18 cellular contexts compared by ENCODE assay signal in the genomic region with DNA sequence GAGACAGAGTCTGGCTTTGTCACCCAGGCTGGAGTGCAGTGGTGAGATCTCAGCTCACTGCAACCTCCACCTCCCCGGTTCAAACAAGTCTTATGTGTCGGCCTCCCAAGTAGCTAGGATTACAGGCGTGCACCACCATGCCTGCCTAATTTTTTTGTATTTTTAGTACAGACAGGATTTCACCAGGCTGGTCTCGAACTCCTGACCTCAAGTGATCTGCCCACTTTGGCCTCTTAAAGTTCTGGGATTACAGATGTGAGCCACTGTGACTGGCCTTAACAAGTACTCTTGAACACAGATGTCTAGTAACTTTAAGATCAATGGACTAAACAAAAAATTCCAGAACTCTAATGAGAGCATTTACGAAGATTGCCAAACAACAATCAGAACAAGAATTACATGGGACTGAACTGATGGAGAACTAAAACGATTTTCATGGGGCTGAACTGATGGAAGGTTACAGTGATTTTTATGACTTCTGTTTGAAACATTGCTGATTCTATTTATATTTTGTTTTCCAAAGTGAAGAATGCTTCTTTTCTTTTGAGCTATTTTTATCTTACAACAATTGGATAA. TPM values are rescaled to one million over a fixed set of nuclear protein-coding genes. Genes with fewer than 3 reads are reported as not detected.
DNase-seq lines count a peak whose midpoint lies in the region; ATAC-seq and TF ChIP-seq lines count a peak whose summit lies in the region.
"Had no signal": no experiment of that assay in that cellular context is flagged by ENCODE, and none has a peak within 500 bp of the region (broad histone marks: within the 10 kb centered on the region; RNA-seq: fewer than 3 reads in every experiment).

No MANE protein-coding gene starts in this region.

- no peak overlapping the region for H4K8ac ChIP-seq in H9 (replicated peaks; ENCODE audit: insufficient read length, low read depth, low read length)

- DNase-seq in H9 (no peak), hepatocyte (ENCODE audit: low spot score) (no peak), smooth muscle cell (lab: John Stamatoyannopoulos, UW; ENCODE audit: unreplicated experiment) (no peak), NCI-H2029 (lab: John Stamatoyannopoulos, UW) (no peak)
- no peak for DNase-seq in activated naive CD4-positive, alpha-beta T cell treated with Interleukin-2 at 50 U/mL for 16 hours
- DNase-seq: activated CD8-positive, alpha-beta T cell treated with anti-CD3 and anti-CD28 coated beads, Interleukin-2, amount 10 ng/mL, durations not matched to agents 7 days and 5 days; activated T-cell treated with anti-CD3 and anti-CD28 coated beads, Interleukin-2, amount 50 U/mL, for 48 hours; NCI-H1105 treated with DMSO at 0.1 percent for 48 hours; NCI-H748 treated with DMSO at 0.1 percent for 48 hours; nucleus accumbens; OCI-M1; right cardiac atrium had no signal

- H3K27ac ChIP-seq in H9 (ENCODE audit: insufficient read length, low read depth, low read length): no peak overlapping the region
- H3K27ac ChIP-seq in VCaP: peak overlapping the region; percentile 59
- H3K27ac ChIP-seq in hepatocyte: peak overlapping the region; percentile 66
- peak overlapping the region; percentile 82 for H3K27ac ChIP-seq in smooth muscle cell (ENCODE audit: low read depth)
- H3K27ac ChIP-seq: SJCRH30, thoracic aorta had no signal

- H3K9ac ChIP-seq in H9 (ENCODE audit: extremely low read depth, insufficient read length, low read length) (no peak overlapping the region), smooth muscle cell (ENCODE audit: low read depth) (no peak overlapping the region)

- no peaks in the 10 kb centered on the region for H3K36me3 ChIP-seq in hepatocyte (replicated peaks; ENCODE audit: insufficient read depth, low read depth)
- H3K36me3 ChIP-seq in smooth muscle cell (ENCODE audit: low read depth): no peaks in the 10 kb centered on the region
- H3K36me3 ChIP-seq: SJCRH30, thoracic aorta had no signal

- no peaks in the 10 kb centered on the region for H3K9me3 Mint-ChIP-seq in H9
- H3K9me3 Mint-ChIP-seq: activated naive CD4-positive, alpha-beta T cell treated with anti-CD3 and anti-CD28 coated beads, Interleukin-2, amount 50 U/mL, for 24 hours; stimulated activated effector memory CD8-positive, alpha-beta T cell treated with anti-CD3 and anti-CD28 coated beads, Interleukin-12 subunit alpha, Interleukin-12 subunit beta, amount 100 ng/mL, for 72 hours had no signal

- no peaks in the 10 kb centered on the region for H3K23me2 ChIP-seq in H9 (ENCODE audit: insufficient read length, low read depth, low read length, poor library complexity, severe bottlenecking)

- H3K9me3 ChIP-seq in H9 (ENCODE audit: control insufficient read depth, low read depth, low read length) (no peaks in the 10 kb centered on the region), hepatocyte (ENCODE audit: low read depth) (no peaks in the 10 kb centered on the region), smooth muscle cell (replicated peaks; ENCODE audit: low read depth) (no peaks in the 10 kb centered on the region)
- H3K9me3 ChIP-seq: SJCRH30, thoracic aorta had no signal

- no peak overlapping the region for H3K4me3 Mint-ChIP-seq in H9
- H3K4me3 Mint-ChIP-seq: activated CD8-positive, alpha-beta T cell treated with anti-CD3 and anti-CD28 coated beads, Interleukin-2, amount 10 ng/mL, durations not matched to agents 7 days and 5 days; activated naive CD4-positive, alpha-beta T cell treated with anti-CD3 and anti-CD28 coated beads, Interleukin-2, amount 50 U/mL, for 24 hours; stimulated activated effector memory CD8-positive, alpha-beta T cell treated with anti-CD3 and anti-CD28 coated beads, Interleukin-12 subunit alpha, Interleukin-12 subunit beta, amount 100 ng/mL, for 72 hours had no signal

- peaks cover 2% of the 10 kb centered on the region; the same call in 1 of the 2 replicates for H3K27me3 Mint-ChIP-seq in H9 (ENCODE audit: low read depth)
- H3K27me3 Mint-ChIP-seq: activated naive CD4-positive, alpha-beta T cell treated with anti-CD3 and anti-CD28 coated beads, Interleukin-2, amount 50 U/mL, for 24 hours had no signal

- H3K23ac ChIP-seq in H9 (ENCODE audit: insufficient read length, low read depth, low read length): no peak overlapping the region

- no peaks in the 10 kb centered on the region for H3K9me2 ChIP-seq in hepatocyte (replicated peaks; ENCODE audit: insufficient read depth)

- no peak overlapping the region for H2AFZ ChIP-seq in H9 (ENCODE audit: low read length)
- H2AFZ ChIP-seq in hepatocyte: no peak overlapping the region
- H2AFZ ChIP-seq in smooth muscle cell (ENCODE audit: low read depth): no peak overlapping the region

- no peak overlapping the region for H3K56ac ChIP-seq in H9 (ENCODE audit: insufficient read length, low read depth, low read length)

- H3K4me2 ChIP-seq in H9 (ENCODE audit: insufficient read depth, insufficient read length, low read length) (no peak overlapping the region), hepatocyte (no peak overlapping the region), smooth muscle cell (peak overlapping the region; percentile 72)

- no peak overlapping the region for H4K91ac ChIP-seq in H9 (ENCODE audit: insufficient read length, low read depth, low read length)

- no peak overlapping the region for H3K14ac ChIP-seq in H9 (ENCODE audit: insufficient read depth, low read length)

- no peak overlapping the region for H2BK120ac ChIP-seq in H9 (ENCODE audit: low read depth, low read length, poor library complexity, severe bottlenecking)

- peak overlapping the region in 2 of 3 experiments; percentile 16 to 33; a peak in 2 of 7 replicates for H3K27ac Mint-ChIP-seq in H9
- H3K27ac Mint-ChIP-seq: activated CD8-positive, alpha-beta T cell treated with anti-CD3 and anti-CD28 coated beads, Interleukin-2, amount 10 ng/mL, durations not matched to agents 7 days and 5 days; activated naive CD4-positive, alpha-beta T cell treated with anti-CD3 and anti-CD28 coated beads, Interleukin-2, amount 50 U/mL, for 24 hours; stimulated activated effector memory CD8-positive, alpha-beta T cell treated with anti-CD3 and anti-CD28 coated beads, Interleukin-12 subunit alpha, Interleukin-12 subunit beta, amount 100 ng/mL, for 72 hours had no signal

- H3K79me2 ChIP-seq in H9 (ENCODE audit: insufficient read depth, low read length) (no peaks in the 10 kb centered on the region), hepatocyte (no peaks in the 10 kb centered on the region), smooth muscle cell (ENCODE audit: low read depth) (no peaks in the 10 kb centered on the region)

- H3K4me3 ChIP-seq in hepatocyte: no peak overlapping the region
- H3K4me3 ChIP-seq in smooth muscle cell: no peak overlapping the region
- H3K4me3 ChIP-seq: SJCRH30, thoracic aorta had no signal

- H3K36me3 Mint-ChIP-seq in H9 (ENCODE audit: insufficient read depth in 1 of 3, low read depth in 3 of 3): no peaks in the 10 kb centered on the region
- H3K36me3 Mint-ChIP-seq: stimulated activated effector memory CD8-positive, alpha-beta T cell treated with anti-CD3 and anti-CD28 coated beads, Interleukin-12 subunit alpha, Interleukin-12 subunit beta, amount 100 ng/mL, for 72 hours had no signal

- no peak overlapping the region for H3K18ac ChIP-seq in H9 (ENCODE audit: insufficient read length, low read depth, low read length)

- no peak overlapping the region for H2BK12ac ChIP-seq in H9 (ENCODE audit: insufficient read length, low read depth, low read length)

- peaks cover 14% of the 10 kb centered on the region for H3F3A ChIP-seq in smooth muscle cell (ENCODE audit: low read depth)

- H4K5ac ChIP-seq in H9 (ENCODE audit: insufficient read length, low read depth, low read length): no peak overlapping the region

- TF ChIP-seq CTCF in H9 (conservative IDR thresholded peaks at IDR 0.05) (no peak), VCaP (conservative IDR thresholded peaks at IDR 0.05) (no peak), hepatocyte (IDR thresholded peaks at IDR 0.05; ENCODE audit: poor library complexity) (no peak), smooth muscle cell (IDR thresholded peaks at IDR 0.05; ENCODE audit: borderline replicate concordance, insufficient read depth, poor library complexity, severe bottlenecking) (no peak)

- no peak overlapping the region for H2BK5ac ChIP-seq in H9 (ENCODE audit: insufficient read length, low read length)

- H3K4me1 ChIP-seq in H9 (ENCODE audit: insufficient read depth, low read length) (no peaks in the 10 kb centered on the region; the same call in 1 of the 2 replicates), hepatocyte (ENCODE audit: insufficient read depth) (peaks cover 18% of the 10 kb centered on the region), smooth muscle cell (ENCODE audit: low read depth) (peaks cover 15% of the 10 kb centered on the region)

- no peak overlapping the region for H3T11ph ChIP-seq in H9 (ENCODE audit: low read length)

- no peaks in the 10 kb centered on the region for H3K79me1 ChIP-seq in H9 (ENCODE audit: insufficient read depth, low read depth, low read length, poor library complexity, severe bottlenecking)

- H3K4me1 Mint-ChIP-seq in H9: peaks cover 12 to 15% of the 10 kb centered on the region in 2 experiments

- H4K20me1 ChIP-seq in H9 (ENCODE audit: control insufficient read depth, insufficient read depth, insufficient read length): no peaks in the 10 kb centered on the region
- H4K20me1 ChIP-seq in hepatocyte (ENCODE audit: insufficient read depth, poor library complexity, severe bottlenecking): no peaks in the 10 kb centered on the region
- no peaks in the 10 kb centered on the region for H4K20me1 ChIP-seq in smooth muscle cell (ENCODE audit: low read depth)

- no peak overlapping the region for H2BK15ac ChIP-seq in H9 (ENCODE audit: low read depth, low read length)

- H2AK5ac ChIP-seq in H9 (ENCODE audit: insufficient read length, low read length): no peak overlapping the region

- WGBS in H9 (ENCODE audit: extremely low coverage, insufficient read length, low lambda C conversion rate): no CpG with 5 or more reads among the region's 6 CpGs
- 81% methylated on average over 6 of the region's 6 CpGs for WGBS in hepatocyte (ENCODE audit: low lambda C conversion rate, missing lambda C conversion rate)
- 70% methylated on average over 6 of the region's 6 CpGs for WGBS in smooth muscle cell (ENCODE audit: low lambda C conversion rate)

- no peak overlapping the region for H2BK20ac ChIP-seq in H9 (ENCODE audit: low read depth, low read length, poor library complexity, severe bottlenecking)

- no peak overlapping the region for H3K4ac ChIP-seq in H9 (ENCODE audit: low read depth, low read length)

- ATAC-seq in HG03045 (IDR thresholded peaks at IDR 0.05; ENCODE audit: unreplicated experiment): no peak
- ATAC-seq: activated CD8-positive, alpha-beta T cell treated with anti-CD3 and anti-CD28 coated beads, Interleukin-2, amount 10 ng/mL, durations not matched to agents 7 days and 5 days; stimulated activated effector memory CD8-positive, alpha-beta T cell treated with anti-CD3 and anti-CD28 coated beads, Interleukin-12 subunit alpha, Interleukin-12 subunit beta, amount 100 ng/mL, for 72 hours had no signal

- H3K27me3 ChIP-seq in H9 (ENCODE audit: insufficient read depth, low read length): no peaks in the 10 kb centered on the region
- no peaks in the 10 kb centered on the region for H3K27me3 ChIP-seq in hepatocyte
- H3K27me3 ChIP-seq in smooth muscle cell (ENCODE audit: low read depth): no peaks in the 10 kb centered on the region
- H3K27me3 ChIP-seq: SJCRH30 had no signal

RNA-seq across cellular contexts. Expression of gene ST3GAL5, which starts 46.5 kb away (rescaled TPM):
- total RNA-seq in H9 (2021) (3.3 and 3.9 TPM in 2 replicates), hepatocyte (25.6 and 36.5 TPM in 2 replicates), smooth muscle cell (21.3 and 26.4 TPM in 2 replicates)
- polyA plus RNA-seq in hepatocyte (24.4 and 24.7 TPM in 2 replicates), smooth muscle cell (10.9 and 12.3 TPM in 2 replicates)
